Comparison of ENCODE assay signal across 14 cellular contexts in genomic region chrX:39398973-39399268, GRCh38.
"Had no signal": no experiment of that assay in that cellular context is flagged by ENCODE, and none has a peak within 500 bp of the region (broad histone marks: within the 10 kb centered on the region; RNA-seq: fewer than 3 reads in every experiment).

No MANE protein-coding gene starts in this region.

- H3K36me3 ChIP-seq: ascending aorta, colonic mucosa had no signal

- H3K27ac Mint-ChIP-seq: activated CD4-positive, alpha-beta T cell treated with anti-CD3 and anti-CD28 coated beads for 36 hours; activated CD8-positive, alpha-beta T cell treated with anti-CD3 and anti-CD28 coated beads, Interleukin-2, amount 10 ng/mL, durations not matched to agents 7 days and 5 days; stimulated activated effector memory CD8-positive, alpha-beta T cell treated with anti-CD3 and anti-CD28 coated beads, Interleukin-12 subunit alpha, Interleukin-12 subunit beta, amount 100 ng/mL, for 72 hours had no signal

- H3K4me1 ChIP-seq: ascending aorta, colonic mucosa had no signal

- H3K27me3 ChIP-seq: ascending aorta, colonic mucosa had no signal

- H3K9me3 ChIP-seq: ascending aorta, colonic mucosa had no signal

- DNase-seq: activated CD4-positive, alpha-beta T cell treated with anti-CD3 and anti-CD28 coated beads for 36 hours; activated CD8-positive, alpha-beta memory T cell treated with anti-CD3 and anti-CD28 coated beads, Interleukin-2, amount 50 U/mL, for 48 hours; activated CD8-positive, alpha-beta T cell treated with anti-CD3 and anti-CD28 coated beads, Interleukin-2, amount 10 ng/mL, durations not matched to agents 7 days and 5 days; colonic mucosa; effector CD8-positive, alpha-beta T cell; hippocampal formation; kidney glomerular epithelial cell; naive B cell; T-helper 1 cell; trophoblast cell had no signal

- ATAC-seq: activated CD4-positive, alpha-beta T cell treated with anti-CD3 and anti-CD28 coated beads for 36 hours; activated CD8-positive, alpha-beta T cell treated with anti-CD3 and anti-CD28 coated beads, Interleukin-2, amount 10 ng/mL, durations not matched to agents 7 days and 5 days; stimulated activated effector memory CD8-positive, alpha-beta T cell treated with anti-CD3 and anti-CD28 coated beads, Interleukin-12 subunit alpha, Interleukin-12 subunit beta, amount 100 ng/mL, for 72 hours had no signal

- H3K36me3 Mint-ChIP-seq: naive B cell; stimulated activated effector memory CD8-positive, alpha-beta T cell treated with anti-CD3 and anti-CD28 coated beads, Interleukin-12 subunit alpha, Interleukin-12 subunit beta, amount 100 ng/mL, for 72 hours had no signal

- H3K27ac ChIP-seq: ascending aorta, colonic mucosa, VCaP had no signal

- H3K4me3 ChIP-seq: ascending aorta, colonic mucosa, lung had no signal
